Comparison of ENCODE assay signal across 16 cellular contexts in the genomic region with DNA sequence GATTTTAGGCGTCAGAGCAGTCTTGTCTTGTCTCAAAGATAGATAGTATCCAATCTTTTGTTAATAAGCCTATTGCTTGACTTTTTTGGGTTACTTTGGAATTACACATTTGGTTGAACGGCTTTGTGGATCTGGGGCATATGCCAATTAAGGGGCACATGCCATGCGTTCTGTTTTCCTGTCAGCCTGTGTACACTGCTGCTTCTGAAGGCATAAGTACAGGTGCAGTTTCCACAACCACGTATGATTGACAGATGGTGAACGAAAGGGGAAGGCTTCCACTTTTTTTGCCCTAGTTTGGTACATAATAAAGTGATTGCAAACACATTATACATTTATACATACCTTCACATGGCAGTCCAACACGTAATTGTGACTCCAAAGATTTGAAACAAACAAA.
DNase-seq lines count a peak whose midpoint lies in the region; ATAC-seq and TF ChIP-seq lines count a peak whose summit lies in the region.
"Had no signal": no experiment of that assay in that cellular context is flagged by ENCODE, and none has a peak within 500 bp of the region (broad histone marks: within the 10 kb centered on the region; RNA-seq: fewer than 3 reads in every experiment).

No MANE protein-coding gene starts in this region.

- H3K9ac ChIP-seq in SK-N-SH: no peak overlapping the region
- H3K9ac ChIP-seq in OCI-LY1 (ENCODE audit: low read length): peak overlapping the region; percentile 22

- peaks cover 50% of the 10 kb centered on the region; the same call in 1 of the 2 replicates for H3K79me2 ChIP-seq in SK-N-SH (ENCODE audit: insufficient read depth)
- H3K79me2 ChIP-seq in OCI-LY1 (ENCODE audit: insufficient read depth, low read length): no peaks in the 10 kb centered on the region

- peaks cover 14% of the 10 kb centered on the region for H3K36me3 Mint-ChIP-seq in CD8-positive, alpha-beta T cell

- TF ChIP-seq CTCF in SK-N-SH (IDR thresholded peaks at IDR 0.05) (no peak), OCI-LY1 (IDR thresholded peaks at IDR 0.05; ENCODE audit: low read length) (no peak), GM10248 (IDR thresholded peaks at IDR 0.05; ENCODE audit: control extremely low read depth, extremely low read depth, low read depth, missing control alignments) (no peak)
- TF ChIP-seq CTCF in CD8-positive, alpha-beta T cell (IDR thresholded peaks at IDR 0.05): no peak

- no peak overlapping the region for H3K4me3 Mint-ChIP-seq in CD8-positive, alpha-beta T cell
- H3K4me3 Mint-ChIP-seq: CD14-positive monocyte, IgD-negative memory B cell had no signal

- DNase-seq in SK-N-SH (no peak), myocyte (ENCODE audit: low read depth) (peak; percentile 37), GM10248 (ENCODE audit: extremely low spot score) (no peak), SIG-M5 treated with dmso at 0.1 percent for 504 hours (lab: John Stamatoyannopoulos, UW; ENCODE audit: unreplicated experiment) (no peak)
- DNase-seq in CD8-positive, alpha-beta T cell: no peak
- DNase-seq: DMS79, GDM1, NCI-H446 treated with DMSO at 0.1 percent for 48 hours, NCI-H774, SJCRH30 had no signal

- WGBS in SK-N-SH (ENCODE audit: low lambda C conversion rate): 72% methylated on average over 6 of the region's 6 CpGs

- H3K9me3 Mint-ChIP-seq in CD8-positive, alpha-beta T cell: no peaks in the 10 kb centered on the region
- H3K9me3 Mint-ChIP-seq: CD14-positive monocyte, IgD-negative memory B cell had no signal

- no peaks in the 10 kb centered on the region for H3K27me3 ChIP-seq in SK-N-SH (ENCODE audit: insufficient read depth)
- H3K27me3 ChIP-seq in OCI-LY1 (ENCODE audit: insufficient read depth, low read length): no peaks in the 10 kb centered on the region
- no peaks in the 10 kb centered on the region for H3K27me3 ChIP-seq in CD8-positive, alpha-beta T cell (ENCODE audit: insufficient read depth, low read length)
- H3K27me3 ChIP-seq: SJCRH30 had no signal

- no peak overlapping the region for H2AFZ ChIP-seq in SK-N-SH (ENCODE audit: low read depth)
- H2AFZ ChIP-seq in OCI-LY1 (ENCODE audit: low read length): no peak overlapping the region

- ATAC-seq in SK-N-SH treated with all-trans-retinoic acid at 6 μM for 48 hours (no peak), HG02588 (IDR thresholded peaks at IDR 0.05; ENCODE audit: unreplicated experiment) (no peak)
- ATAC-seq in CD8-positive, alpha-beta T cell: no peak

- no peaks in the 10 kb centered on the region for H3K4me1 Mint-ChIP-seq in CD8-positive, alpha-beta T cell (ENCODE audit: low read depth)
- H3K4me1 Mint-ChIP-seq: CD14-positive monocyte, IgD-negative memory B cell had no signal

- H3K27me3 Mint-ChIP-seq in CD8-positive, alpha-beta T cell (ENCODE audit: low read depth): no peaks in the 10 kb centered on the region
- H3K27me3 Mint-ChIP-seq: IgD-negative memory B cell had no signal

- H3K27ac Mint-ChIP-seq in CD8-positive, alpha-beta T cell: no peak overlapping the region
- H3K27ac Mint-ChIP-seq: IgD-negative memory B cell had no signal

- H3K36me3 ChIP-seq in SK-N-SH (replicated peaks in 1 of 2; ENCODE audit: control insufficient read depth in 1 of 2, insufficient read depth in 2 of 2, low read length in 1 of 2) (peaks cover 66% of the 10 kb centered on the region in 2 experiments), OCI-LY1 (ENCODE audit: insufficient read depth, low read length) (no peaks in the 10 kb centered on the region; the same call in 1 of the 2 replicates)
- no peaks in the 10 kb centered on the region for H3K36me3 ChIP-seq in CD8-positive, alpha-beta T cell (ENCODE audit: insufficient read depth, low read length)

- peaks cover 5% of the 10 kb centered on the region; the same call in 1 of the 2 replicates for H4K20me1 ChIP-seq in SK-N-SH (ENCODE audit: insufficient read depth)
- no peaks in the 10 kb centered on the region for H4K20me1 ChIP-seq in OCI-LY1 (ENCODE audit: insufficient read depth, low read length)

- H3F3A ChIP-seq in SK-N-SH (replicated peaks; ENCODE audit: insufficient read depth): peaks cover 28% of the 10 kb centered on the region
- H3F3A ChIP-seq in OCI-LY1 (ENCODE audit: insufficient read depth, low read length): no peaks in the 10 kb centered on the region

- CTCF ChIA-PET in SK-N-SH (lab: Yijun Ruan, JAX) (no interaction called here), GM10248 (lab: Yijun Ruan, JAX) (interaction anchor here (1.3 to 1.6 kb wide), 2 partner anchors 9 to 72 kb away, joined by 3 to 4 read pairs; no protein-coding TSS in a partner anchor)
- CTCF ChIA-PET in CD8-positive, alpha-beta T cell (lab: Charles Lee): no interaction called here

- no peak for TF ChIP-seq RAD21 in SK-N-SH (IDR thresholded peaks at IDR 0.05; ENCODE audit: low read length)

- H3K4me1 ChIP-seq in SK-N-SH (ENCODE audit: control insufficient read depth in 1 of 2, insufficient read depth in 2 of 2, low read depth in 1 of 2, low read length in 1 of 2) (peaks cover 0 to 3% of the 10 kb centered on the region in 2 experiments; a peak in 2 of 4 replicates), OCI-LY1 (ENCODE audit: insufficient read depth, low read length, severe bottlenecking) (peaks cover 45% of the 10 kb centered on the region)
- no peaks in the 10 kb centered on the region for H3K4me1 ChIP-seq in CD8-positive, alpha-beta T cell (ENCODE audit: insufficient read depth, low read length)
- H3K4me1 ChIP-seq: HAP-1, SJCRH30 had no signal

- POLR2A ChIA-PET in SK-N-SH (lab: Yijun Ruan, JAX) (no interaction called here), GM10248 (lab: Yijun Ruan, JAX) (no interaction called here)
- POLR2A ChIA-PET in CD8-positive, alpha-beta T cell (lab: Charles Lee): no interaction called here

- H3K9me3 ChIP-seq in SK-N-SH (no peaks in the 10 kb centered on the region), OCI-LY1 (ENCODE audit: low read length) (no peaks in the 10 kb centered on the region)
- H3K9me3 ChIP-seq in CD8-positive, alpha-beta T cell (ENCODE audit: low read length): no peaks in the 10 kb centered on the region
- H3K9me3 ChIP-seq: HAP-1, SJCRH30 had no signal

- H3K4me3 ChIP-seq in SK-N-SH (ENCODE audit: low read depth in 2 of 2, low read length in 1 of 2) (no peak overlapping the region), OCI-LY1 (ENCODE audit: low read depth, low read length, poor library complexity, severe bottlenecking) (peak overlapping the region; percentile 7)
- H3K4me3 ChIP-seq in CD8-positive, alpha-beta T cell (ENCODE audit: low read depth, low read length): no peak overlapping the region
- H3K4me3 ChIP-seq: HAP-1, SJCRH30 had no signal

- no peak overlapping the region; a peak in 1 of 4 replicates for H3K27ac ChIP-seq in SK-N-SH (ENCODE audit: low read depth in 2 of 2, low read length in 1 of 2)
- H3K27ac ChIP-seq in OCI-LY1 (ENCODE audit: low read depth, low read length, poor library complexity, severe bottlenecking): peak overlapping the region; percentile 85
- no peak overlapping the region for H3K27ac ChIP-seq in CD8-positive, alpha-beta T cell (ENCODE audit: low read depth, low read length)
- H3K27ac ChIP-seq: SJCRH30 had no signal

- intact Hi-C loops in CD8-positive, alpha-beta T cell (cut with DNase I, micrococcal nuclease): no loop called here

- H3K9me2 ChIP-seq in SK-N-SH (no peaks in the 10 kb centered on the region), OCI-LY1 (ENCODE audit: low read depth, low read length) (no peaks in the 10 kb centered on the region)

- TF ChIP-seq EP300 in SK-N-SH (IDR thresholded peaks at IDR 0.05; ENCODE audit: borderline replicate concordance in 1 of 2, low read depth in 1 of 2, low read length in 1 of 2): no peak

- H3K4me2 ChIP-seq in SK-N-SH (no peak overlapping the region), OCI-LY1 (ENCODE audit: low read length) (peak overlapping the region; percentile 57)

TF ChIP-seq in SK-N-SH, 30 proteins besides CTCF, POLR2A, EP300 and RAD21:
- TF ChIP-seq TEAD4 (IDR thresholded peaks at IDR 0.05; ENCODE audit: borderline replicate concordance, insufficient read depth) (no peak), MXI1 (IDR thresholded peaks at IDR 0.05; ENCODE audit: low read depth, low read length) (peak; percentile 45; the same call in 1 of the 2 replicates), FOSL2 (IDR thresholded peaks at IDR 0.05; ENCODE audit: borderline replicate concordance, low read depth) (no peak), POLR2AphosphoS5 (IDR thresholded peaks at IDR 0.05; ENCODE audit: low read depth, low read length) (no peak)

TF ChIP-seq in SK-N-SH treated with all-trans-retinoic acid at 6 μM for 48 hours, 23 proteins besides CTCF, POLR2A, EP300 and RAD21:
- TF ChIP-seq ZNF8 (CRISPR knock-in tag; IDR thresholded peaks at IDR 0.05) (no peak), ZFP30 (CRISPR knock-in tag; IDR thresholded peaks at IDR 0.05) (no peak)
- TF ChIP-seq, protein P1, sequence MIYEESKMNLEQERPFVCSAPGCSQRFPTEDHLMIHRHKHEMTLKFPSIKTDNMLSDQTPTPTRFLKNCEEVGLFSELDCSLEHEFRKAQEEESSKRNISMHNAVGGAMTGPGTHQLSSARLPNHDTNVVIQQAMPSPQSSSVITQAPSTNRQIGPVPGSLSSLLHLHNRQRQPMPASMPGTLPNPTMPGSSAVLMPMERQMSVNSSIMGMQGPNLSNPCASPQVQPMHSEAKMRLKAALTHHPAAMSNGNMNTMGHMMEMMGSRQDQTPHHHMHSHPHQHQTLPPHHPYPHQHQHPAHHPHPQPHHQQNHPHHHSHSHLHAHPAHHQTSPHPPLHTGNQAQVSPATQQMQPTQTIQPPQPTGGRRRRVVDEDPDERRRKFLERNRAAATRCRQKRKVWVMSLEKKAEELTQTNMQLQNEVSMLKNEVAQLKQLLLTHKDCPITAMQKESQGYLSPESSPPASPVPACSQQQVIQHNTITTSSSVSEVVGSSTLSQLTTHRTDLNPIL (CRISPR knock-in tag; IDR thresholded peaks at IDR 0.05; ENCODE audit: low read depth): no peak
- TF ChIP-seq, protein P2, sequence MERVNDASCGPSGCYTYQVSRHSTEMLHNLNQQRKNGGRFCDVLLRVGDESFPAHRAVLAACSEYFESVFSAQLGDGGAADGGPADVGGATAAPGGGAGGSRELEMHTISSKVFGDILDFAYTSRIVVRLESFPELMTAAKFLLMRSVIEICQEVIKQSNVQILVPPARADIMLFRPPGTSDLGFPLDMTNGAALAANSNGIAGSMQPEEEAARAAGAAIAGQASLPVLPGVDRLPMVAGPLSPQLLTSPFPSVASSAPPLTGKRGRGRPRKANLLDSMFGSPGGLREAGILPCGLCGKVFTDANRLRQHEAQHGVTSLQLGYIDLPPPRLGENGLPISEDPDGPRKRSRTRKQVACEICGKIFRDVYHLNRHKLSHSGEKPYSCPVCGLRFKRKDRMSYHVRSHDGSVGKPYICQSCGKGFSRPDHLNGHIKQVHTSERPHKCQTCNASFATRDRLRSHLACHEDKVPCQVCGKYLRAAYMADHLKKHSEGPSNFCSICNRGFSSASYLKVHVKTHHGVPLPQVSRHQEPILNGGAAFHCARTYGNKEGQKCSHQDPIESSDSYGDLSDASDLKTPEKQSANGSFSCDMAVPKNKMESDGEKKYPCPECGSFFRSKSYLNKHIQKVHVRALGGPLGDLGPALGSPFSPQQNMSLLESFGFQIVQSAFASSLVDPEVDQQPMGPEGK (CRISPR knock-in tag; IDR thresholded peaks at IDR 0.05; ENCODE audit: borderline replicate concordance): no peak
